Comparison of ENCODE assay signal across 8 cellular contexts in the genomic region with DNA sequence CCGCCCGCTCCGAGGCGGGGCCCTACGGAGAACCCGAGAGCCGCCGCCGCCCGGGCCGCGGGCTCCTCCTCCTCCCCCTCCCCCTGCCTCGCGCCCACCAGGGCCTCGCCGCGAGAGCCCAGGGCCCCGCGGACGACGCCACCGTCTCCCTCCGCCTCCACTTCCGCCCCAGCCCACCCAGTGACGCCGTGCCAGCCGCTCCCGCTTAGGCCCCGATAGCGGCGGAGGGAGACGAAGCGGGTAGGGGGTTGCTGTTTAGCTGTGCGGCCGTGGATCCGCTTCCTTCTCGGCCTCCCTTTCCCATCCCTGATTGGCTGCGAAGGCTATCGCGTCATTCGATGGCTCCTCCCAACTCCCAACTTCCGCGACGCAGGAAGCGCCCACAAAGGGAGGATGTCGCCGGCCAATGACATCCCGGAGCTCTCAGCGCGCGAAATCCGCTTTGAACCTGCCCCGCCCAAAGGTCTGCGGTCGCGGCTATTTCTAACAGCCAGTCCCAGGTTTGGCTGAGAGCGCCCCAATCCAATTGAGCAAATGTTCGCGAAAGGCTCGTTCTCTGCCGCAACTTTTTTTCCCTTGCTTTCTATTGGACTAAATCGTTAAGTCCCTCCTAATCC. TPM values are rescaled to one million over a fixed set of nuclear protein-coding genes. Genes with fewer than 3 reads are reported as not detected.
DNase-seq lines count a peak whose midpoint lies in the region; ATAC-seq and TF ChIP-seq lines count a peak whose summit lies in the region.

A gene (minus strand): TSS at position 277 of the 617 bp plus-strand sequence. CDS start 304 bp downstream, outside the sequence.

- CTCF ChIA-PET in IMR-90 (lab: Yijun Ruan, JAX) = interaction anchor here (1.4 to 1.6 kb wide), 2 partner anchors 9 to 46 kb away, joined by 4 read pairs; no protein-coding TSS in a partner anchor

- no peaks in the 10 kb centered on the region for H3K9me3 ChIP-seq in IMR-90 (ENCODE audit: control insufficient read depth, insufficient read depth, low read length)

- H3K9me1 ChIP-seq in IMR-90 (ENCODE audit: insufficient read depth, low read length) = 0 out of 2 replicates have a peak, but pooled peaks cover 2% of the 10 kb centered on the region

- no peak for TF ChIP-seq CTCF in IMR-90 (conservative IDR thresholded peaks at IDR 0.05; ENCODE audit: low read depth, low read length)

- peak within 1 kb of the TSS; percentile 74; the same call in 1 of the 2 replicates for H3K18ac ChIP-seq in IMR-90 (ENCODE audit: low read depth, low read length)

- dilution Hi-C loops in IMR-90 (cut with HindIII; ENCODE audit: low sequenced_read_pairs, unreplicated experiment) = no loop called here

- ATAC-seq in GM21528 (IDR thresholded peaks at IDR 0.05; ENCODE audit: low FRiP score, unreplicated experiment) (peak; percentile 78), IMR-90 (ENCODE audit: low read depth) (peak; percentile 89)

- POLR2A ChIA-PET in IMR-90 (lab: Charles Lee; ENCODE audit: unreplicated experiment) = no interaction called here

- TF ChIP-seq POLR2A in IMR-90 (IDR thresholded peaks at IDR 0.05; ENCODE audit: low read depth, low read length) = peak; percentile 77

- H4K8ac ChIP-seq in IMR-90 (ENCODE audit: low read depth in 2 of 2, low read length in 2 of 2) = peak within 1 kb of the TSS; percentile 48 to 76; a peak in 3 of 4 replicates

- peak within 1 kb of the TSS; percentile 83 for H3K4ac ChIP-seq in IMR-90 (ENCODE audit: low read depth, low read length)

- H4K5ac ChIP-seq in IMR-90 (ENCODE audit: low read depth, low read length) = peak within 1 kb of the TSS; percentile 63

- no peak for TF ChIP-seq RAD21 in IMR-90 (IDR thresholded peaks at IDR 0.05; ENCODE audit: low read length)

- peak within 1 kb of the TSS; percentile 74 for H3K9ac ChIP-seq in IMR-90 (ENCODE audit: low read depth, low read length)

- BruUV-seq in IMR-90 (replicated peaks; lab: Mats Ljungman, UMichigan) = no TSS peak

- H3K27me3 ChIP-seq in IMR-90 (ENCODE audit: control insufficient read depth, insufficient read depth, low read length) = no peaks in the 10 kb centered on the region

- H2BK15ac ChIP-seq in IMR-90 (ENCODE audit: low read depth, low read length) = no peak within 1 kb of the TSS; the same call in 2 of the 3 replicates

- H2AK9ac ChIP-seq in IMR-90 (replicated peaks; ENCODE audit: low read depth, low read length, poor library complexity) = peak within 1 kb of the TSS; percentile 94

- peak within 1 kb of the TSS; percentile 86 for H2BK120ac ChIP-seq in IMR-90 (ENCODE audit: low read depth, low read length)

- H3K4me3 ChIP-seq in IMR-90 (ENCODE audit: insufficient read depth, low read depth, low read length) = peak within 1 kb of the TSS; percentile 78

- peaks cover 7% of the 10 kb centered on the region for H3K36me3 ChIP-seq in IMR-90 (ENCODE audit: control insufficient read depth, insufficient read depth, low read length)

- H2AFZ ChIP-seq in IMR-90 (replicated peaks; ENCODE audit: low read length, poor library complexity) = peak within 1 kb of the TSS; percentile 95

- H3K14ac ChIP-seq in IMR-90 (replicated peaks; ENCODE audit: low read depth, low read length) = peak within 1 kb of the TSS; percentile 63

- peak within 1 kb of the TSS; percentile 95 for H2BK5ac ChIP-seq in IMR-90 (ENCODE audit: low read depth, low read length, poor library complexity, severe bottlenecking)

- WGBS in IMR-90 (ENCODE audit: extremely low coverage in 2 of 2, insufficient read length in 1 of 2), 2 experiments = 0% methylated on average over 6 of the region's 62 CpGs; no CpG with 5 or more reads in 1 of the 2 experiments

- H3K27ac ChIP-seq in IMR-90 (ENCODE audit: insufficient read depth, low read length) = peak within 1 kb of the TSS; percentile 85

- peak within 1 kb of the TSS; percentile 48; the same call in 1 of the 2 replicates for H3K23ac ChIP-seq in IMR-90 (ENCODE audit: low read depth, low read length)

- no peak within 1 kb of the TSS for H2BK20ac ChIP-seq in IMR-90 (ENCODE audit: low read depth, low read length)

- peak within 1 kb of the TSS; percentile 91 for H3K4me2 ChIP-seq in IMR-90 (ENCODE audit: low read depth, low read length)

- peak within 1 kb of the TSS; percentile 5; the same call in 1 of the 2 replicates for H2AK5ac ChIP-seq in IMR-90 (ENCODE audit: low read depth, low read length)

- DNase-seq in DMS 273 (lab: John Stamatoyannopoulos, UW; ENCODE audit: unreplicated experiment) (peak; percentile 98), IMR-90 (peak; percentile 99), OCI-M1 (lab: John Stamatoyannopoulos, UW) (peak; percentile 99), activated T-cell treated with anti-CD3 and anti-CD28 coated beads for 24 hours (ENCODE audit: low read depth) (peak; percentile 93), epidermal melanocyte (ENCODE audit: insufficient read length, low spot score) (peak; percentile 68), middle frontal gyrus (ENCODE audit: extremely low spot score, low spot score) (peak; percentile 99)
- peak; percentile 89 to 92 for DNase-seq in stimulated activated CD8-positive, alpha-beta memory T cell treated with anti-CD3 and anti-CD28 coated beads, Interleukin-2, amount 100 ng/mL, for 48 hours (ENCODE audit: low read depth in 2 of 2)

- peaks cover 14 to 44% of the 10 kb centered on the region in 2 experiments for H3K79me1 ChIP-seq in IMR-90 (ENCODE audit: low read depth in 1 of 2, low read length in 2 of 2)

- in situ Hi-C loops in IMR-90 (cut with MboI; ENCODE audit: low sequenced_read_pairs) = no loop called here

- H3K4me1 ChIP-seq in IMR-90 (ENCODE audit: control insufficient read depth, insufficient read depth, low read length) = no peaks in the 10 kb centered on the region

- peak within 1 kb of the TSS; percentile 76 for H4K91ac ChIP-seq in IMR-90 (ENCODE audit: insufficient read depth, low read depth, low read length)

- H3K56ac ChIP-seq in IMR-90 (ENCODE audit: extremely low read depth, insufficient read depth, low read length) = peak within 1 kb of the TSS; percentile 70

- intact Hi-C loops in IMR-90 (cut with micrococcal nuclease) = loop anchor here (2.0 to 5.0 kb wide), 5 partner anchors 43 to 637 kb away; a partner anchor contains a TSS

- H4K20me1 ChIP-seq in IMR-90 (ENCODE audit: insufficient read depth, low read length) = no peaks in the 10 kb centered on the region; the same call in 1 of the 2 replicates

TF ChIP-seq in IMR-90, 13 proteins besides CTCF, POLR2A, EP300 and RAD21:
- no peak for TF ChIP-seq CHD1 (IDR thresholded peaks at IDR 0.05; ENCODE audit: low read depth, low read length)
- TF ChIP-seq CEBPB (IDR thresholded peaks at IDR 0.05; ENCODE audit: low read depth, low read length) = peak; percentile 36; the same call in 1 of the 2 replicates
- TF ChIP-seq, protein P1, sequence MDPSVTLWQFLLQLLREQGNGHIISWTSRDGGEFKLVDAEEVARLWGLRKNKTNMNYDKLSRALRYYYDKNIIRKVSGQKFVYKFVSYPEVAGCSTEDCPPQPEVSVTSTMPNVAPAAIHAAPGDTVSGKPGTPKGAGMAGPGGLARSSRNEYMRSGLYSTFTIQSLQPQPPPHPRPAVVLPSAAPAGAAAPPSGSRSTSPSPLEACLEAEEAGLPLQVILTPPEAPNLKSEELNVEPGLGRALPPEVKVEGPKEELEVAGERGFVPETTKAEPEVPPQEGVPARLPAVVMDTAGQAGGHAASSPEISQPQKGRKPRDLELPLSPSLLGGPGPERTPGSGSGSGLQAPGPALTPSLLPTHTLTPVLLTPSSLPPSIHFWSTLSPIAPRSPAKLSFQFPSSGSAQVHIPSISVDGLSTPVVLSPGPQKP (IDR thresholded peaks at IDR 0.05; ENCODE audit: borderline replicate concordance, low read depth, low read length) = no peak
- TF ChIP-seq MAFK (IDR thresholded peaks at IDR 0.05; ENCODE audit: low read depth, low read length) = no peak
- no peak for TF ChIP-seq SMC3 (IDR thresholded peaks at IDR 0.05; ENCODE audit: low read depth, low read length)
- TF ChIP-seq, protein P2, sequence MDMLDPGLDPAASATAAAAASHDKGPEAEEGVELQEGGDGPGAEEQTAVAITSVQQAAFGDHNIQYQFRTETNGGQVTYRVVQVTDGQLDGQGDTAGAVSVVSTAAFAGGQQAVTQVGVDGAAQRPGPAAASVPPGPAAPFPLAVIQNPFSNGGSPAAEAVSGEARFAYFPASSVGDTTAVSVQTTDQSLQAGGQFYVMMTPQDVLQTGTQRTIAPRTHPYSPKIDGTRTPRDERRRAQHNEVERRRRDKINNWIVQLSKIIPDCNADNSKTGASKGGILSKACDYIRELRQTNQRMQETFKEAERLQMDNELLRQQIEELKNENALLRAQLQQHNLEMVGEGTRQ (IDR thresholded peaks at IDR 0.05; ENCODE audit: low read depth, low read length) = no peak
- TF ChIP-seq MAZ (IDR thresholded peaks at IDR 0.05; ENCODE audit: borderline replicate concordance, low read depth, low read length) = peak; percentile 74; the same call in 1 of the 2 replicates
- 0 out of 2 replicates have a peak, but pooled peaks have one; percentile 2 for TF ChIP-seq NFE2L2 (IDR thresholded peaks at IDR 0.05; ENCODE audit: low read depth, low read length)
- TF ChIP-seq FOS (IDR thresholded peaks at IDR 0.05; ENCODE audit: low read depth, low read length) = peak; percentile 4; the same call in 1 of the 2 replicates
- TF ChIP-seq MXI1 (IDR thresholded peaks at IDR 0.05; ENCODE audit: borderline replicate concordance, low read depth, low read length) = no peak; the same call in 1 of the 2 replicates
- TF ChIP-seq BHLHE40 (IDR thresholded peaks at IDR 0.05; ENCODE audit: low read depth, low read length) = no peak
- no peak for TF ChIP-seq RFX5 (IDR thresholded peaks at IDR 0.05; ENCODE audit: low read depth, low read length)
- TF ChIP-seq RCOR1 (IDR thresholded peaks at IDR 0.05; ENCODE audit: insufficient replicate concordance, low read length) = peak; percentile 13

RNA-seq across cellular contexts. Expression of the gene that starts here (rescaled TPM):
- 14.3 and 15.8 TPM in 2 replicates for total RNA-seq in IMR-90 (2012; rRNA removed)
- 9.8 and 12.7 TPM in 2 replicates for polyA plus RNA-seq in IMR-90 (2012; rRNA removed)
- 1.8 TPM in 2 replicates for polyA plus RNA-seq in IMR-90 (2012; cell fraction: cytosol; rRNA removed)
- 18.1 and 77.4 TPM in 2 replicates for polyA plus RNA-seq in IMR-90 (2012; cell fraction: nucleus; rRNA removed; ENCODE audit: low replicate concordance)

Comparison
In these comparisons a context has a peak if more than half of its experiments do, and no peak if none do; other contexts are left out.
1. Peak in every context shown above with its lines: DNase-seq, ATAC-seq, H3K4me3 ChIP-seq and H3K27ac ChIP-seq.